ENCODE assay signal across 18 cellular contexts in the genomic region with DNA sequence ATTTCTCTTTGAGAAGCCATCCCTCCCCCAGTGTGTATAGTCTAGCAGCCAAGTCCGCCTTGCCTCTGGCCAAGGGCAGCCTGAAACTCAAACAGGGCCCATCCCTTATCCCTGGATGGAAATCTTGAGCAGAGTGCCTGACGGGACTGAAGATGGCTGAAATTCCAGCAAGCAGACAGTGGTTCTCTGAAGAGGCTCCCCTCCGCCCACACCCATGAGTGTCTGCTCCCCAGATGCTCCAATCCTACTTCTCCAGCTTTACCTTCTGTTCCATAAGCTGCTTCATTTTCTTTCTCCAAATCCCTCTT.
A peak's percentile ranks its signal among the peaks of the same experiment; 100 is the strongest.
DNase-seq lines count a peak whose midpoint lies in the region; ATAC-seq and TF ChIP-seq lines count a peak whose summit lies in the region.
"Had no signal": no experiment of that assay in that cellular context is flagged by ENCODE, and none has a peak within 500 bp of the region (broad histone marks: within the 10 kb centered on the region; RNA-seq: fewer than 3 reads in every experiment).

No MANE protein-coding gene starts in this region.

- no peak for TF ChIP-seq RAD21 in SK-N-SH (IDR thresholded peaks at IDR 0.05; ENCODE audit: low read length)

- no peak for TF ChIP-seq EP300 in SK-N-SH (IDR thresholded peaks at IDR 0.05; ENCODE audit: borderline replicate concordance in 1 of 2, low read depth in 1 of 2, low read length in 1 of 2)

- H3K4me2 ChIP-seq in SK-N-SH = peak overlapping the region; percentile 46; the same call in 1 of the 2 replicates
- H3K4me2 ChIP-seq in trophoblast cell (ENCODE audit: low read length) = no peak overlapping the region

- no peaks in the 10 kb centered on the region for H4K20me1 ChIP-seq in SK-N-SH (ENCODE audit: insufficient read depth)

- no peak overlapping the region for H4K91ac ChIP-seq in trophoblast cell (ENCODE audit: low read depth, low read length)

- POLR2A ChIA-PET in SK-N-SH (lab: Yijun Ruan, JAX) = no interaction called here

- no peak overlapping the region for H3K4ac ChIP-seq in trophoblast cell (ENCODE audit: low read depth, low read length)

- no peak overlapping the region for H4K8ac ChIP-seq in trophoblast cell (ENCODE audit: low read depth, low read length)

- 77% methylated on average over 2 of the region's 3 CpGs for WGBS in SK-N-SH (ENCODE audit: low lambda C conversion rate)
- 60 to 83% (median 75%) methylated on average over 3 of the region's 3 CpGs for WGBS in heart left ventricle, 4 donors
- WGBS in trophoblast cell (ENCODE audit: extremely low coverage, insufficient coverage, insufficient read length) = no CpG with 5 or more reads among the region's 3 CpGs

- no peak for DNase-seq in SK-N-SH
- no peak for DNase-seq in heart left ventricle
- DNase-seq in trophoblast cell = no peak
- DNase-seq in vagina (ENCODE audit: extremely low spot score in 2 of 2) = no peak
- no peak for DNase-seq in NCI-H146 (lab: John Stamatoyannopoulos, UW)
- DNase-seq in germinal center (ENCODE audit: low spot score) = no peak
- DNase-seq: activated CD4-positive, alpha-beta T cell treated with anti-CD3 and anti-CD28 coated beads for 36 hours; activated CD8-positive, alpha-beta T cell treated with anti-CD3 and anti-CD28 coated beads, Interleukin-2, amount 10 ng/mL, durations not matched to agents 7 days and 5 days; activated naive CD4-positive, alpha-beta T cell treated with anti-CD3 and anti-CD28 coated beads, Interleukin-2, amount 10 ng/mL, durations not matched to agents 7 days and 5 days; NK-92 treated with Interleukin-12 subunit alpha and Interleukin-12 subunit beta, amount 100 ng/mL, for 24 hours; stimulated activated CD4-positive, alpha-beta T cell treated with anti-CD3 and anti-CD28 coated beads, Interleukin-4, amount 100 ng/mL, for 4 hours had no signal

- no peak overlapping the region for H2BK120ac ChIP-seq in trophoblast cell (ENCODE audit: insufficient read depth, low read length, poor library complexity)

- no peak overlapping the region for H3K4me3 ChIP-seq in SK-N-SH (ENCODE audit: low read depth in 2 of 2, low read length in 1 of 2)
- H3K4me3 ChIP-seq in heart left ventricle = no peak overlapping the region
- no peak overlapping the region for H3K4me3 ChIP-seq in trophoblast cell (ENCODE audit: low read depth, low read length)
- H3K4me3 ChIP-seq in vagina = no peak overlapping the region
- H3K4me3 ChIP-seq: adrenal gland had no signal

- H2AK5ac ChIP-seq in trophoblast cell (ENCODE audit: low read length) = no peak overlapping the region

- H3K36me3 ChIP-seq in SK-N-SH (replicated peaks in 1 of 2; ENCODE audit: control insufficient read depth in 1 of 2, insufficient read depth in 2 of 2, low read length in 1 of 2) = no peaks in the 10 kb centered on the region
- no peaks in the 10 kb centered on the region for H3K36me3 ChIP-seq in heart left ventricle
- H3K36me3 ChIP-seq in trophoblast cell (ENCODE audit: control insufficient read depth in 1 of 2, insufficient read depth in 2 of 2, low read length in 2 of 2) = no peaks in the 10 kb centered on the region
- H3K36me3 ChIP-seq in vagina = no peaks in the 10 kb centered on the region
- H3K36me3 ChIP-seq: adrenal gland, brain microvascular endothelial cell had no signal

- H3K9ac ChIP-seq in SK-N-SH (no peak overlapping the region), trophoblast cell (ENCODE audit: low read length) (no peak overlapping the region)

- TF ChIP-seq CTCF in SK-N-SH (IDR thresholded peaks at IDR 0.05) (no peak), heart left ventricle (IDR thresholded peaks at IDR 0.05) (no peak), vagina (IDR thresholded peaks at IDR 0.05) (no peak)

- no peak overlapping the region for H3K23ac ChIP-seq in trophoblast cell (ENCODE audit: low read length)

- TF ChIP-seq POLR2A in heart left ventricle (IDR thresholded peaks at IDR 0.05) = no peak
- no peak for TF ChIP-seq POLR2A in vagina (IDR thresholded peaks at IDR 0.05)

- H3K27me3 ChIP-seq in SK-N-SH (ENCODE audit: insufficient read depth) = no peaks in the 10 kb centered on the region
- peaks cover 0 to 3% (median 0%) of the 10 kb centered on the region in 9 donors for H3K27me3 ChIP-seq in heart left ventricle
- no peaks in the 10 kb centered on the region for H3K27me3 ChIP-seq in trophoblast cell (ENCODE audit: insufficient read depth, low read length)
- no peaks in the 10 kb centered on the region for H3K27me3 ChIP-seq in vagina
- H3K27me3 ChIP-seq: adrenal gland, brain microvascular endothelial cell had no signal

- H3K9me3 ChIP-seq in SK-N-SH = no peaks in the 10 kb centered on the region
- no peaks in the 10 kb centered on the region for H3K9me3 ChIP-seq in heart left ventricle
- no peaks in the 10 kb centered on the region for H3K9me3 ChIP-seq in trophoblast cell (ENCODE audit: insufficient read depth, low read depth, low read length)
- H3K9me3 ChIP-seq in vagina = no peaks in the 10 kb centered on the region
- H3K9me3 ChIP-seq: adrenal gland had no signal

- intact Hi-C loops in heart left ventricle (cut with DNase I) = loop anchor here in 2 of 10 donors (5.0 to 10.0 kb wide), 2 partner anchors 85 to 392 kb away; a partner anchor contains a TSS
- intact Hi-C loops in vagina (cut with DNase I) = no loop called here

- H3K14ac ChIP-seq in trophoblast cell (ENCODE audit: low read length) = peak overlapping the region; percentile 17

- no peak overlapping the region for H4K12ac ChIP-seq in trophoblast cell (ENCODE audit: low read depth, low read length)

- peaks cover 5 to 13% of the 10 kb centered on the region in 2 experiments; a peak in 2 of 4 replicates for H3K4me1 ChIP-seq in SK-N-SH (ENCODE audit: control insufficient read depth in 1 of 2, insufficient read depth in 2 of 2, low read depth in 1 of 2, low read length in 1 of 2)
- H3K4me1 ChIP-seq in heart left ventricle = peaks cover 19 to 56% (median 51%) of the 10 kb centered on the region in 12 donors
- peaks cover 2 to 7% of the 10 kb centered on the region in 2 experiments for H3K4me1 ChIP-seq in trophoblast cell (ENCODE audit: control insufficient read depth in 1 of 2, insufficient read depth in 2 of 2, low read length in 2 of 2)
- peaks cover 34% of the 10 kb centered on the region for H3K4me1 ChIP-seq in vagina

- peaks cover 1% of the 10 kb centered on the region for H3K79me1 ChIP-seq in trophoblast cell (ENCODE audit: low read length)

- no peak overlapping the region for H3K18ac ChIP-seq in trophoblast cell (ENCODE audit: low read length)

- no peaks in the 10 kb centered on the region for H3F3A ChIP-seq in SK-N-SH (replicated peaks; ENCODE audit: insufficient read depth)

- ATAC-seq in SK-N-SH treated with all-trans-retinoic acid at 6 μM for 48 hours (no peak), heart left ventricle (peak in 1 of 4 donors; percentile 38), GM19395 (IDR thresholded peaks at IDR 0.05; ENCODE audit: unreplicated experiment) (no peak)
- ATAC-seq: activated CD4-positive, alpha-beta T cell treated with anti-CD3 and anti-CD28 coated beads for 36 hours; activated CD8-positive, alpha-beta T cell treated with anti-CD3 and anti-CD28 coated beads, Interleukin-2, amount 10 ng/mL, durations not matched to agents 7 days and 5 days; activated T-helper 17 cell treated with anti-CD3 and anti-CD28 coated beads, Interleukin-2, amount 50 U/mL, for 72 hours; left lobe of liver had no signal

- no peaks in the 10 kb centered on the region for H3K9me2 ChIP-seq in SK-N-SH

- H3K79me2 ChIP-seq in SK-N-SH (ENCODE audit: insufficient read depth) (no peaks in the 10 kb centered on the region), trophoblast cell (ENCODE audit: control insufficient read depth, insufficient read depth, low read length, poor library complexity) (no peaks in the 10 kb centered on the region)

- H2BK5ac ChIP-seq in trophoblast cell (ENCODE audit: low read depth, low read length, poor library complexity) = no peak overlapping the region

- H2BK12ac ChIP-seq in trophoblast cell (ENCODE audit: low read length) = no peak overlapping the region

- no peak overlapping the region; the same call in 1 of the 2 replicates for H2AFZ ChIP-seq in SK-N-SH (ENCODE audit: low read depth)
- no peak overlapping the region for H2AFZ ChIP-seq in trophoblast cell (ENCODE audit: insufficient read depth, low read length, poor library complexity)

- CTCF ChIA-PET in SK-N-SH (lab: Yijun Ruan, JAX) = no interaction called here

- peak overlapping the region in 1 of 2 experiments; percentile 41; a peak in 1 of 4 replicates for H3K27ac ChIP-seq in SK-N-SH (ENCODE audit: low read depth in 2 of 2, low read length in 1 of 2)
- peak overlapping the region in 11 of 12 donors; percentile 33 to 76 (median 65) for H3K27ac ChIP-seq in heart left ventricle
- H3K27ac ChIP-seq in trophoblast cell (ENCODE audit: low read depth, low read length) = no peak overlapping the region
- H3K27ac ChIP-seq in vagina = peak overlapping the region; percentile 68
- H3K27ac ChIP-seq: brain microvascular endothelial cell, VCaP had no signal

TF ChIP-seq in SK-N-SH, 30 proteins besides CTCF, POLR2A, EP300 and RAD21 (continues in another document):
- TF ChIP-seq ELF1 (IDR thresholded peaks at IDR 0.05) (no peak), MXI1 (IDR thresholded peaks at IDR 0.05; ENCODE audit: low read depth, low read length) (no peak), RXRA (IDR thresholded peaks at IDR 0.05; ENCODE audit: borderline replicate concordance, low read depth) (no peak)
- TF ChIP-seq, protein P1, sequence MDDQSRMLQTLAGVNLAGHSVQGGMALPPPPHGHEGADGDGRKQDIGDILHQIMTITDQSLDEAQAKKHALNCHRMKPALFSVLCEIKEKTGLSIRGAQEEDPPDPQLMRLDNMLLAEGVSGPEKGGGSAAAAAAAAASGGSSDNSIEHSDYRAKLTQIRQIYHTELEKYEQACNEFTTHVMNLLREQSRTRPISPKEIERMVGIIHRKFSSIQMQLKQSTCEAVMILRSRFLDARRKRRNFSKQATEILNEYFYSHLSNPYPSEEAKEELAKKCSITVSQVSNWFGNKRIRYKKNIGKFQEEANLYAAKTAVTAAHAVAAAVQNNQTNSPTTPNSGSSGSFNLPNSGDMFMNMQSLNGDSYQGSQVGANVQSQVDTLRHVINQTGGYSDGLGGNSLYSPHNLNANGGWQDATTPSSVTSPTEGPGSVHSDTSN (IDR thresholded peaks at IDR 0.05) = no peak

TF ChIP-seq in SK-N-SH treated with all-trans-retinoic acid at 6 μM for 48 hours, 23 proteins besides CTCF, POLR2A, EP300 and RAD21 (continues in another document):
- TF ChIP-seq ARNTL (CRISPR knock-in tag; IDR thresholded peaks at IDR 0.05; ENCODE audit: borderline replicate concordance, low read depth) = no peak
- TF ChIP-seq CSDC2 (CRISPR knock-in tag; IDR thresholded peaks at IDR 0.05) = no peak
- no peak for TF ChIP-seq ZC3H10 (CRISPR knock-in tag; IDR thresholded peaks at IDR 0.05)
- TF ChIP-seq OSR1 (CRISPR knock-in tag; IDR thresholded peaks at IDR 0.05) = no peak
